In the genomic region with DNA sequence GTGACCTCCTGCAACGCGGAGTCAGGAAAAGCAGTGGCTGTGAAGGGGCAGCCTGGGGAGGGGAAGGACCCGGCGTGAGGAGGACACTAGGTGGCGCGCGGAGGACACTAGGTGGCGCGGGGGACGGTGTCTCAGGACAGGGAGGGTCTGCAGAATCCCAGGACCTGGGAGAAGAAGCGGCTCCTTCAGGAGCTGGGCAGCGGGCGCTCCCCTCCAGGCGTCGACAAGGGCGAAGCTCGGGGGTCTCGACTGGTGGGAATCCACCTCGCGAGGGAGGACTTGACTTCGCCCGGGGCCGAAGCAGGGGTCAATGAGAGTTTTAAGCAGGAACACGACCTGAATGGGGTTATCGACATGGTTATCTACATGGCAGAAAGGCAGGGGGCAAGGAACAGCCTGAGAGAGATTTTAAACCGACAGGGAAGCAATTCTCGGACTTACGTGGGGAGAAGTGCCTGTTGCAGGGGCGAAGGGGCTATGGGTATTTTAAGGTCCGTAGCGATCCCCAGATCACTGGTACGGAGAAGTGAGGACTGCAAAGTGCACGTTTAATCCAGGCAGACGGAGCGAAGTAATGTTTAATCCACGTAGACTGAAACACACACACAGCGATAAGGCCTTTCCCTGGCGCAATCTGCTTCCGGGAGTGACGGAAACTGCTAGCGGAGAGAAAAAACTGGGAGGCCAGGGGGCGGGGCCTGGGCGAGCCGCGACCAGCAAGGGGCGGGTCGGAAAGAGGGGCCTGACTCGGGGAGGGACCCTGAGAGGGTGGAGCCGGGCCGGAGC, we compare ENCODE assay signal across 8 cellular contexts. TPM values are rescaled to one million over a fixed set of nuclear protein-coding genes. Genes with fewer than 3 reads are reported as not detected.
DNase-seq lines count a peak whose midpoint lies in the region; ATAC-seq and TF ChIP-seq lines count a peak whose summit lies in the region.

A gene (minus strand): TSS at position 648 of the 786 bp plus-strand sequence. CDS start 9,426 bp downstream, outside the sequence.

- peak within 1 kb of the TSS; percentile 93 for H3K27ac Mint-ChIP-seq in CD4-positive, alpha-beta T cell
- peak within 1 kb of the TSS; percentile 83 for H3K27ac Mint-ChIP-seq in activated CD4-positive, alpha-beta memory T cell treated with anti-CD3 and anti-CD28 coated beads, Interleukin-2, amount 10 ng/mL, durations not matched to agents 7 days and 5 days

- POLR2A ChIA-PET in CD4-positive, alpha-beta T cell (lab: Charles Lee) = interaction anchor here (0.5 to 4.0 kb wide), 6 partner anchors 32 to 169 kb away, joined by 3 to 21 read pairs (median 6); a partner anchor contains a TSS
- POLR2A ChIA-PET in activated CD4-positive, alpha-beta memory T cell treated with anti-CD3 and anti-CD28 coated beads, Interleukin-2, amount 10 ng/mL, durations not matched to agents 7 days and 5 days (lab: Charles Lee) = interaction anchor here (1.3 to 2.5 kb wide), 6 partner anchors 38 to 100 kb away, joined by 3 to 6 read pairs (median 4); a partner anchor contains a TSS

- peaks cover 38% of the 10 kb centered on the region for H3K4me1 Mint-ChIP-seq in CD4-positive, alpha-beta T cell (ENCODE audit: low read depth)
- peaks cover 21% of the 10 kb centered on the region for H3K4me1 Mint-ChIP-seq in activated CD4-positive, alpha-beta memory T cell treated with anti-CD3 and anti-CD28 coated beads, Interleukin-2, amount 10 ng/mL, durations not matched to agents 7 days and 5 days

- peak; percentile 96 to 99 (median 97) for DNase-seq in CD4-positive, alpha-beta T cell
- DNase-seq in NCI-H774 (lab: John Stamatoyannopoulos, UW) (peak; percentile 94), dorsolateral prefrontal cortex (peak; percentile 91 to 98 (median 96)), lower leg skin (ENCODE audit: low spot score in 2 of 2) (peak; percentile 96 to 100)
- peak; percentile 97 for DNase-seq in activated CD4-positive, alpha-beta memory T cell treated with anti-CD3 and anti-CD28 coated beads, Interleukin-2, amount 10 ng/mL, durations not matched to agents 7 days and 5 days
- peak; percentile 95 to 99 for DNase-seq in stimulated activated CD4-positive, alpha-beta T cell treated with anti-CD3 and anti-CD28 coated beads, Interleukin-4, amount 100 ng/mL, for 4 hours

- H3K4me3 ChIP-seq in dorsolateral prefrontal cortex (peak within 1 kb of the TSS; percentile 49 to 99 (median 86)), lower leg skin (ENCODE audit: low read depth, poor library complexity, severe bottlenecking) (peak within 1 kb of the TSS; percentile 89)

- peak within 1 kb of the TSS; percentile 97 for H3K4me3 Mint-ChIP-seq in CD4-positive, alpha-beta T cell
- peak within 1 kb of the TSS; percentile 88 for H3K4me3 Mint-ChIP-seq in activated CD4-positive, alpha-beta memory T cell treated with anti-CD3 and anti-CD28 coated beads, Interleukin-2, amount 10 ng/mL, durations not matched to agents 7 days and 5 days

- no peaks in the 10 kb centered on the region for H3K27me3 Mint-ChIP-seq in CD4-positive, alpha-beta T cell
- no peaks in the 10 kb centered on the region for H3K27me3 Mint-ChIP-seq in activated CD4-positive, alpha-beta memory T cell treated with anti-CD3 and anti-CD28 coated beads, Interleukin-2, amount 10 ng/mL, durations not matched to agents 7 days and 5 days

- intact Hi-C loops in CD4-positive, alpha-beta T cell (cut with DNase I, micrococcal nuclease) = loop anchor here (1.0 to 5.0 kb wide), 6 partner anchors 32 to 598 kb away; a partner anchor contains a TSS
- intact Hi-C loops in dorsolateral prefrontal cortex (cut with DNase I) (loop anchor here (1.0 to 2.0 kb wide), 6 partner anchors 45 to 130 kb away; a partner anchor contains a TSS), lower leg skin (cut with DNase I; ENCODE audit: low total_unique reads) (loop anchor here (5.0 kb wide), 1 partner anchor 53 kb away; a partner anchor contains a TSS)

- H3K9me3 ChIP-seq in CD4-positive, alpha-beta T cell (ENCODE audit: control insufficient read depth, low read length) = no peaks in the 10 kb centered on the region

- peaks cover 54% of the 10 kb centered on the region for H3K36me3 Mint-ChIP-seq in CD4-positive, alpha-beta T cell (ENCODE audit: low read depth)
- H3K36me3 Mint-ChIP-seq in activated CD4-positive, alpha-beta memory T cell treated with anti-CD3 and anti-CD28 coated beads, Interleukin-2, amount 10 ng/mL, durations not matched to agents 7 days and 5 days (ENCODE audit: low read depth) = peaks cover 43% of the 10 kb centered on the region

- no peaks in the 10 kb centered on the region for H3K27me3 ChIP-seq in CD4-positive, alpha-beta T cell (ENCODE audit: control insufficient read depth, insufficient read depth, low read length)
- no peaks in the 10 kb centered on the region for H3K27me3 ChIP-seq in dorsolateral prefrontal cortex

- TF ChIP-seq CTCF in CD4-positive, alpha-beta T cell (IDR thresholded peaks at IDR 0.05) = peak; percentile 90
- TF ChIP-seq CTCF in dorsolateral prefrontal cortex (IDR thresholded peaks at IDR 0.05 in 54 of 56, conservative IDR thresholded peaks at IDR 0.05 in 2 of 56; ENCODE audit: low read depth in 1 of 56, partially characterized antibody in 56 of 56) (peak; percentile 38 to 87 (median 76)), lower leg skin (IDR thresholded peaks at IDR 0.05) (peak in 1 of 3 donors; percentile 32)

- peaks cover 12% of the 10 kb centered on the region for H3K9me3 Mint-ChIP-seq in CD4-positive, alpha-beta T cell
- peaks cover 39% of the 10 kb centered on the region for H3K9me3 Mint-ChIP-seq in activated CD4-positive, alpha-beta memory T cell treated with anti-CD3 and anti-CD28 coated beads, Interleukin-2, amount 10 ng/mL, durations not matched to agents 7 days and 5 days

- ATAC-seq in CD4-positive, alpha-beta T cell (ENCODE audit: poor library complexity) = peak; percentile 98
- peak; percentile 81 for ATAC-seq in GM19395 (IDR thresholded peaks at IDR 0.05; ENCODE audit: unreplicated experiment)
- ATAC-seq in HG03571 (IDR thresholded peaks at IDR 0.05; ENCODE audit: unreplicated experiment) = peak; percentile 75

- H3K27ac ChIP-seq in CD4-positive, alpha-beta T cell (ENCODE audit: low read depth, low read length) = peak within 1 kb of the TSS; percentile 79
- H3K27ac ChIP-seq in dorsolateral prefrontal cortex = peak within 1 kb of the TSS; percentile 46 to 96 (median 88)

- CTCF ChIA-PET in CD4-positive, alpha-beta T cell (lab: Charles Lee) = interaction anchor here (0.8 to 3.6 kb wide), 6 partner anchors 33 to 153 kb away, joined by 3 to 23 read pairs (median 6); a partner anchor contains a TSS
- CTCF ChIA-PET in activated CD4-positive, alpha-beta memory T cell treated with anti-CD3 and anti-CD28 coated beads, Interleukin-2, amount 10 ng/mL, durations not matched to agents 7 days and 5 days (lab: Charles Lee) = interaction anchor here (1.2 to 2.0 kb wide), 4 partner anchors 50 to 98 kb away, joined by 4 to 9 read pairs (median 8); a partner anchor contains a TSS

- 0 to 1% methylated on average over 48 to 50 of the region's 50 CpGs for WGBS in lower leg skin, 2 donors

- TF ChIP-seq POLR2A in lower leg skin (IDR thresholded peaks at IDR 0.05) = peak in 1 of 2 donors; percentile 39

RNA-seq across cellular contexts. Expression of the gene that starts here (rescaled TPM):
- total RNA-seq in CD4-positive, alpha-beta T cell = 1 to 10 TPM in 1 of 2 experiments, under 1 TPM in 1; 0.99 to 1.5 TPM
- total RNA-seq in activated CD4-positive, alpha-beta memory T cell treated with anti-CD3 and anti-CD28 coated beads, Interleukin-2, amount 10 ng/mL, durations not matched to agents 7 days and 5 days = 1 to 10 TPM; 7.9 to 8.5 TPM
- total RNA-seq in dorsolateral prefrontal cortex = 10 to 100 TPM in 72 of 120 experiments, 1 to 10 TPM in 48; 4.5 to 18.3 (median 10.6) TPM
- 10 to 100 TPM in 2 of 4 donors, 1 to 10 TPM in 2; 7.8 to 12.6 (median 9.8) TPM for total RNA-seq in lower leg skin

Comparison
In these comparisons a context has a peak if more than half of its experiments do, and no peak if none do; other contexts are left out.
1. Peak in every context shown above with its lines: DNase-seq, ATAC-seq, H3K4me3 ChIP-seq and H3K27ac ChIP-seq.